ENCODE assay signal across 1 cellular context in the genomic region with DNA sequence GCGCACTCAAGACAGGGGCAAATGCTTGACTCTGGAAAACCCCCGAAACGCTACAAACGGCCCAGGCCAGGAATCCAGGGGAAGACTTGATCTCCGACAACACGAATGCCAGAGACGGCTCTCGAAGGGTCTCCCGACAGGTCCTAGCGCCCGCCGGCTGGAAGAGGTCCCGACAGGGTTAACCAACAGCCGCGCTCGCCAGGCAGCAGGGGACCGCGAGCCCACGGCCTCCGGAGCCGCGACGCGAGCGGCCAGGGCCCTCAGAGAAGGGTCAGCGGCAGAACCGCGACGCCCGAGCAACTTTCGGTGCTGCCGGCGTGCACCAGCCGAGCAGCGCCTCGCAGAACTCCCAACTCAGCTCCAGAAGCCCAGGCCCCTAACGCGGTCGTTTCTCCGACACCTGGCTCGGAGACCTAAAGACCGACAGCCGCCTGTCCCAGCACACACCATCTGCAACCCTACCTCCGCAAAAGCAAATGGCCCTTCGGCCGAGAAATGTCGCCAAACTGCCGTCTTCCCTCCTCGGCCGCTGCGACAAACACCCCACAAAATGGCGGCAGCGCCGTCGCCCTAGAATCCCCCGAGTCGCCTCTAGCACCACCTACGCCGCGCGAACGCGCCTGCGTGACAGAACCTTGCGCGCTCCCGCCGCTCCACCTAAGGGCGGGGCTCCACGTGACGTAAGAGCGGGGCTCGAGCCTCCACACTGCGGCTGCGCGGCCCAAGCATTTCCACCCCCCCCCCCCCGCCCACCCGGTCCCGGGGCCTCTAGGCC.
TF ChIP-seq lines count a peak whose summit lies in the region.

A gene (minus strand): TSS at position 567 of the 775 bp plus-strand sequence. CDS start 3,634 bp downstream, outside the sequence.

TF ChIP-seq in K562, 482 proteins besides CTCF, POLR2A, EP300 and RAD21 (continued from another document and continues in another):
- TF ChIP-seq, protein P1, sequence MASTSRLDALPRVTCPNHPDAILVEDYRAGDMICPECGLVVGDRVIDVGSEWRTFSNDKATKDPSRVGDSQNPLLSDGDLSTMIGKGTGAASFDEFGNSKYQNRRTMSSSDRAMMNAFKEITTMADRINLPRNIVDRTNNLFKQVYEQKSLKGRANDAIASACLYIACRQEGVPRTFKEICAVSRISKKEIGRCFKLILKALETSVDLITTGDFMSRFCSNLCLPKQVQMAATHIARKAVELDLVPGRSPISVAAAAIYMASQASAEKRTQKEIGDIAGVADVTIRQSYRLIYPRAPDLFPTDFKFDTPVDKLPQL (IDR thresholded peaks at IDR 0.05; ENCODE audit: extremely low read depth, insufficient read length) = no peak
- TF ChIP-seq DMBX1 (CRISPR knock-in tag; IDR thresholded peaks at IDR 0.05; ENCODE audit: borderline replicate concordance) = no peak
- TF ChIP-seq, protein P2, sequence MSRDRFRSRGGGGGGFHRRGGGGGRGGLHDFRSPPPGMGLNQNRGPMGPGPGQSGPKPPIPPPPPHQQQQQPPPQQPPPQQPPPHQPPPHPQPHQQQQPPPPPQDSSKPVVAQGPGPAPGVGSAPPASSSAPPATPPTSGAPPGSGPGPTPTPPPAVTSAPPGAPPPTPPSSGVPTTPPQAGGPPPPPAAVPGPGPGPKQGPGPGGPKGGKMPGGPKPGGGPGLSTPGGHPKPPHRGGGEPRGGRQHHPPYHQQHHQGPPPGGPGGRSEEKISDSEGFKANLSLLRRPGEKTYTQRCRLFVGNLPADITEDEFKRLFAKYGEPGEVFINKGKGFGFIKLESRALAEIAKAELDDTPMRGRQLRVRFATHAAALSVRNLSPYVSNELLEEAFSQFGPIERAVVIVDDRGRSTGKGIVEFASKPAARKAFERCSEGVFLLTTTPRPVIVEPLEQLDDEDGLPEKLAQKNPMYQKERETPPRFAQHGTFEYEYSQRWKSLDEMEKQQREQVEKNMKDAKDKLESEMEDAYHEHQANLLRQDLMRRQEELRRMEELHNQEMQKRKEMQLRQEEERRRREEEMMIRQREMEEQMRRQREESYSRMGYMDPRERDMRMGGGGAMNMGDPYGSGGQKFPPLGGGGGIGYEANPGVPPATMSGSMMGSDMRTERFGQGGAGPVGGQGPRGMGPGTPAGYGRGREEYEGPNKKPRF (IDR thresholded peaks at IDR 0.05; ENCODE audit: low read depth, low read length) = no peak
- TF ChIP-seq, protein P3, sequence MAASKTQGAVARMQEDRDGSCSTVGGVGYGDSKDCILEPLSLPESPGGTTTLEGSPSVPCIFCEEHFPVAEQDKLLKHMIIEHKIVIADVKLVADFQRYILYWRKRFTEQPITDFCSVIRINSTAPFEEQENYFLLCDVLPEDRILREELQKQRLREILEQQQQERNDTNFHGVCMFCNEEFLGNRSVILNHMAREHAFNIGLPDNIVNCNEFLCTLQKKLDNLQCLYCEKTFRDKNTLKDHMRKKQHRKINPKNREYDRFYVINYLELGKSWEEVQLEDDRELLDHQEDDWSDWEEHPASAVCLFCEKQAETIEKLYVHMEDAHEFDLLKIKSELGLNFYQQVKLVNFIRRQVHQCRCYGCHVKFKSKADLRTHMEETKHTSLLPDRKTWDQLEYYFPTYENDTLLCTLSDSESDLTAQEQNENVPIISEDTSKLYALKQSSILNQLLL (CRISPR knock-in tag; IDR thresholded peaks at IDR 0.05; ENCODE audit: borderline replicate concordance) = no peak
- TF ChIP-seq, protein P4, sequence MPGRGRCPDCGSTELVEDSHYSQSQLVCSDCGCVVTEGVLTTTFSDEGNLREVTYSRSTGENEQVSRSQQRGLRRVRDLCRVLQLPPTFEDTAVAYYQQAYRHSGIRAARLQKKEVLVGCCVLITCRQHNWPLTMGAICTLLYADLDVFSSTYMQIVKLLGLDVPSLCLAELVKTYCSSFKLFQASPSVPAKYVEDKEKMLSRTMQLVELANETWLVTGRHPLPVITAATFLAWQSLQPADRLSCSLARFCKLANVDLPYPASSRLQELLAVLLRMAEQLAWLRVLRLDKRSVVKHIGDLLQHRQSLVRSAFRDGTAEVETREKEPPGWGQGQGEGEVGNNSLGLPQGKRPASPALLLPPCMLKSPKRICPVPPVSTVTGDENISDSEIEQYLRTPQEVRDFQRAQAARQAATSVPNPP (IDR thresholded peaks at IDR 0.05; ENCODE audit: borderline replicate concordance, insufficient read depth, insufficient read length) = no peak
- TF ChIP-seq, protein P5, sequence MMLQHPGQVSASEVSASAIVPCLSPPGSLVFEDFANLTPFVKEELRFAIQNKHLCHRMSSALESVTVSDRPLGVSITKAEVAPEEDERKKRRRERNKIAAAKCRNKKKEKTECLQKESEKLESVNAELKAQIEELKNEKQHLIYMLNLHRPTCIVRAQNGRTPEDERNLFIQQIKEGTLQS (IDR thresholded peaks at IDR 0.05) = no peak
- TF ChIP-seq, protein P5 (CRISPR knock-in tag; conservative IDR thresholded peaks at IDR 0.05) = no peak
- no peak for TF ChIP-seq HDGF (IDR thresholded peaks at IDR 0.05)
- TF ChIP-seq ZNF75A (CRISPR knock-in tag; IDR thresholded peaks at IDR 0.05) = no peak
- no peak for TF ChIP-seq ZNF551 (CRISPR knock-in tag; IDR thresholded peaks at IDR 0.05)
- no peak for TF ChIP-seq ZNF354B (CRISPR knock-in tag; IDR thresholded peaks at IDR 0.05)
- TF ChIP-seq PYGO2 (tag; IDR thresholded peaks at IDR 0.05) = no peak
- TF ChIP-seq RBFOX2 (IDR thresholded peaks at IDR 0.05; ENCODE audit: low read depth, low read length) = peak; percentile 93
- TF ChIP-seq FOSL1 (tag; conservative IDR thresholded peaks at IDR 0.05) = no peak
- TF ChIP-seq, protein P6, sequence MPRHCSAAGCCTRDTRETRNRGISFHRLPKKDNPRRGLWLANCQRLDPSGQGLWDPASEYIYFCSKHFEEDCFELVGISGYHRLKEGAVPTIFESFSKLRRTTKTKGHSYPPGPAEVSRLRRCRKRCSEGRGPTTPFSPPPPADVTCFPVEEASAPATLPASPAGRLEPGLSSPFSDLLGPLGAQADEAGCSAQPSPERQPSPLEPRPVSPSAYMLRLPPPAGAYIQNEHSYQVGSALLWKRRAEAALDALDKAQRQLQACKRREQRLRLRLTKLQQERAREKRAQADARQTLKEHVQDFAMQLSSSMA (CRISPR knock-in tag; IDR thresholded peaks at IDR 0.05) = no peak
- TF ChIP-seq ZBTB17 (CRISPR knock-in tag; IDR thresholded peaks at IDR 0.05) = peak; percentile 27; the same call in 1 of the 2 replicates
- TF ChIP-seq ZNF212 (CRISPR knock-in tag; IDR thresholded peaks at IDR 0.05) = no peak
- no peak for TF ChIP-seq SMARCA4 (IDR thresholded peaks at IDR 0.05)
- TF ChIP-seq PRPF4 (IDR thresholded peaks at IDR 0.05; ENCODE audit: insufficient read depth, low read depth, low read length, poor library complexity, severe bottlenecking) = no peak
- no peak for TF ChIP-seq CEBPB (tag; IDR thresholded peaks at IDR 0.05)
- TF ChIP-seq, protein P7, sequence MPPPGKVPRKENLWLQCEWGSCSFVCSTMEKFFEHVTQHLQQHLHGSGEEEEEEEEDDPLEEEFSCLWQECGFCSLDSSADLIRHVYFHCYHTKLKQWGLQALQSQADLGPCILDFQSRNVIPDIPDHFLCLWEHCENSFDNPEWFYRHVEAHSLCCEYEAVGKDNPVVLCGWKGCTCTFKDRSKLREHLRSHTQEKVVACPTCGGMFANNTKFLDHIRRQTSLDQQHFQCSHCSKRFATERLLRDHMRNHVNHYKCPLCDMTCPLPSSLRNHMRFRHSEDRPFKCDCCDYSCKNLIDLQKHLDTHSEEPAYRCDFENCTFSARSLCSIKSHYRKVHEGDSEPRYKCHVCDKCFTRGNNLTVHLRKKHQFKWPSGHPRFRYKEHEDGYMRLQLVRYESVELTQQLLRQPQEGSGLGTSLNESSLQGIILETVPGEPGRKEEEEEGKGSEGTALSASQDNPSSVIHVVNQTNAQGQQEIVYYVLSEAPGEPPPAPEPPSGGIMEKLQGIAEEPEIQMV (tag; conservative IDR thresholded peaks at IDR 0.05; ENCODE audit: low read depth) = no peak
- TF ChIP-seq, protein P8, sequence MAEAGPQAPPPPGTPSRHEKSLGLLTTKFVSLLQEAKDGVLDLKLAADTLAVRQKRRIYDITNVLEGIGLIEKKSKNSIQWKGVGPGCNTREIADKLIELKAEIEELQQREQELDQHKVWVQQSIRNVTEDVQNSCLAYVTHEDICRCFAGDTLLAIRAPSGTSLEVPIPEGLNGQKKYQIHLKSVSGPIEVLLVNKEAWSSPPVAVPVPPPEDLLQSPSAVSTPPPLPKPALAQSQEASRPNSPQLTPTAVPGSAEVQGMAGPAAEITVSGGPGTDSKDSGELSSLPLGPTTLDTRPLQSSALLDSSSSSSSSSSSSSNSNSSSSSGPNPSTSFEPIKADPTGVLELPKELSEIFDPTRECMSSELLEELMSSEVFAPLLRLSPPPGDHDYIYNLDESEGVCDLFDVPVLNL (CRISPR knock-in tag; IDR thresholded peaks at IDR 0.05; ENCODE audit: low read depth) = no peak
- TF ChIP-seq RFX1 (IDR thresholded peaks at IDR 0.05) = no peak
- TF ChIP-seq KDM1A (IDR thresholded peaks at IDR 0.05) = no peak
- TF ChIP-seq, protein P9, sequence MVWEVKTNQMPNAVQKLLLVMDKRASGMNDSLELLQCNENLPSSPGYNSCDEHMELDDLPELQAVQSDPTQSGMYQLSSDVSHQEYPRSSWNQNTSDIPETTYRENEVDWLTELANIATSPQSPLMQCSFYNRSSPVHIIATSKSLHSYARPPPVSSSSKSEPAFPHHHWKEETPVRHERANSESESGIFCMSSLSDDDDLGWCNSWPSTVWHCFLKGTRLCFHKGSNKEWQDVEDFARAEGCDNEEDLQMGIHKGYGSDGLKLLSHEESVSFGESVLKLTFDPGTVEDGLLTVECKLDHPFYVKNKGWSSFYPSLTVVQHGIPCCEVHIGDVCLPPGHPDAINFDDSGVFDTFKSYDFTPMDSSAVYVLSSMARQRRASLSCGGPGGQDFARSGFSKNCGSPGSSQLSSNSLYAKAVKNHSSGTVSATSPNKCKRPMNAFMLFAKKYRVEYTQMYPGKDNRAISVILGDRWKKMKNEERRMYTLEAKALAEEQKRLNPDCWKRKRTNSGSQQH (CRISPR knock-in tag; IDR thresholded peaks at IDR 0.05) = no peak
- TF ChIP-seq ZBED1 (IDR thresholded peaks at IDR 0.05) = no peak
- TF ChIP-seq RUNX1 (IDR thresholded peaks at IDR 0.05; ENCODE audit: low read depth) = no peak
- TF ChIP-seq EZH2 (IDR thresholded peaks at IDR 0.05; ENCODE audit: borderline replicate concordance, low read depth, low read length) = no peak
- TF ChIP-seq ADNP (tag; IDR thresholded peaks at IDR 0.05) = no peak
- no peak for TF ChIP-seq HMG20A (CRISPR knock-in tag; conservative IDR thresholded peaks at IDR 0.05)
- TF ChIP-seq, protein P10, sequence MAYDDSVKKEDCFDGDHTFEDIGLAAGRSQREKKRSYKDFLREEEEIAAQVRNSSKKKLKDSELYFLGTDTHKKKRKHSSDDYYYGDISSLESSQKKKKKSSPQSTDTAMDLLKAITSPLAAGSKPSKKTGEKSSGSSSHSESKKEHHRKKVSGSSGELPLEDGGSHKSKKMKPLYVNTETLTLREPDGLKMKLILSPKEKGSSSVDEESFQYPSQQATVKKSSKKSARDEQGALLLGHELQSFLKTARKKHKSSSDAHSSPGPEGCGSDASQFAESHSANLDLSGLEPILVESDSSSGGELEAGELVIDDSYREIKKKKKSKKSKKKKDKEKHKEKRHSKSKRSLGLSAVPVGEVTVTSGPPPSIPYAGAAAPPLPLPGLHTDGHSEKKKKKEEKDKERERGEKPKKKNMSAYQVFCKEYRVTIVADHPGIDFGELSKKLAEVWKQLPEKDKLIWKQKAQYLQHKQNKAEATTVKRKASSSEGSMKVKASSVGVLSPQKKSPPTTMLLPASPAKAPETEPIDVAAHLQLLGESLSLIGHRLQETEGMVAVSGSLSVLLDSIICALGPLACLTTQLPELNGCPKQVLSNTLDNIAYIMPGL (CRISPR knock-in tag; IDR thresholded peaks at IDR 0.05) = 0 out of 2 replicates have a peak, but pooled peaks have one; percentile 54
- no peak for TF ChIP-seq SMAD2 (IDR thresholded peaks at IDR 0.05; ENCODE audit: low read depth, low read length)
- TF ChIP-seq CCNT2 (IDR thresholded peaks at IDR 0.05; ENCODE audit: borderline replicate concordance, extremely low read depth, insufficient read length, low read depth, low read length) = peak; percentile 59
- peak; percentile 75 for TF ChIP-seq CREB1 (IDR thresholded peaks at IDR 0.05)
- TF ChIP-seq CREB1 (CRISPR knock-in tag; IDR thresholded peaks at IDR 0.05) = peak; percentile 83
- no peak for TF ChIP-seq ZZZ3 (IDR thresholded peaks at IDR 0.05)
- TF ChIP-seq TAF15 (IDR thresholded peaks at IDR 0.05; ENCODE audit: low read depth, low read length) = no peak
- no peak for TF ChIP-seq FIP1L1 (IDR thresholded peaks at IDR 0.05; ENCODE audit: low read depth, low read length, poor library complexity, severe bottlenecking)
- no peak for TF ChIP-seq ZNF3 (CRISPR knock-in tag; IDR thresholded peaks at IDR 0.05)
- TF ChIP-seq DIDO1 (tag; IDR thresholded peaks at IDR 0.05; ENCODE audit: low read depth) = no peak
- no peak for TF ChIP-seq CHD4 (IDR thresholded peaks at IDR 0.05; ENCODE audit: insufficient read depth, insufficient replicate concordance, low read depth, low read length, poor library complexity, severe bottlenecking)
- TF ChIP-seq HNRNPL (IDR thresholded peaks at IDR 0.05; ENCODE audit: low read depth, low read length) = no peak
- TF ChIP-seq ARID1B (IDR thresholded peaks at IDR 0.05) = peak; percentile 40
- no peak for TF ChIP-seq ZNF436 (CRISPR knock-in tag; IDR thresholded peaks at IDR 0.05)
- TF ChIP-seq, protein P11, sequence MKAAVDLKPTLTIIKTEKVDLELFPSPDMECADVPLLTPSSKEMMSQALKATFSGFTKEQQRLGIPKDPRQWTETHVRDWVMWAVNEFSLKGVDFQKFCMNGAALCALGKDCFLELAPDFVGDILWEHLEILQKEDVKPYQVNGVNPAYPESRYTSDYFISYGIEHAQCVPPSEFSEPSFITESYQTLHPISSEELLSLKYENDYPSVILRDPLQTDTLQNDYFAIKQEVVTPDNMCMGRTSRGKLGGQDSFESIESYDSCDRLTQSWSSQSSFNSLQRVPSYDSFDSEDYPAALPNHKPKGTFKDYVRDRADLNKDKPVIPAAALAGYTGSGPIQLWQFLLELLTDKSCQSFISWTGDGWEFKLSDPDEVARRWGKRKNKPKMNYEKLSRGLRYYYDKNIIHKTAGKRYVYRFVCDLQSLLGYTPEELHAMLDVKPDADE (conservative IDR thresholded peaks at IDR 0.05; ENCODE audit: control insufficient read depth, low read depth, low read length) = 0 out of 2 replicates have a peak, but pooled peaks have one; percentile 27
- TF ChIP-seq NFIX (CRISPR knock-in tag; IDR thresholded peaks at IDR 0.05; ENCODE audit: low read depth) = no peak
- no peak for TF ChIP-seq MIER1 (IDR thresholded peaks at IDR 0.05; ENCODE audit: low read depth)
- no peak for TF ChIP-seq POLR3A (IDR thresholded peaks at IDR 0.05; ENCODE audit: borderline replicate concordance, extremely low read depth, insufficient read depth, insufficient read length)
- TF ChIP-seq SREBF1 (IDR thresholded peaks at IDR 0.05; ENCODE audit: borderline replicate concordance, low read depth, low read length) = no peak
- no peak for TF ChIP-seq ZNF408 (CRISPR knock-in tag; IDR thresholded peaks at IDR 0.05; ENCODE audit: low read depth)
- no peak for TF ChIP-seq SLC30A9 (CRISPR knock-in tag; IDR thresholded peaks at IDR 0.05)
- TF ChIP-seq XRCC4 (IDR thresholded peaks at IDR 0.05; ENCODE audit: extremely low read depth, insufficient read depth, insufficient read length) = no peak
- peak; percentile 69 for TF ChIP-seq U2AF1 (optimal IDR thresholded peaks at IDR 0.05; ENCODE audit: low read depth, low read length)
- peak; percentile 49 for TF ChIP-seq NEUROD1 (IDR thresholded peaks at IDR 0.05; ENCODE audit: borderline replicate concordance, low read depth, low read length, partially characterized antibody)
- peak; percentile 47; the same call in 1 of the 2 replicates for TF ChIP-seq GABPB1 (CRISPR knock-in tag; IDR thresholded peaks at IDR 0.05)
- no peak for TF ChIP-seq POLR2AphosphoS2 (IDR thresholded peaks at IDR 0.05; ENCODE audit: low read length)
